37 cellular contexts compared by ENCODE assay signal in the genomic region with DNA sequence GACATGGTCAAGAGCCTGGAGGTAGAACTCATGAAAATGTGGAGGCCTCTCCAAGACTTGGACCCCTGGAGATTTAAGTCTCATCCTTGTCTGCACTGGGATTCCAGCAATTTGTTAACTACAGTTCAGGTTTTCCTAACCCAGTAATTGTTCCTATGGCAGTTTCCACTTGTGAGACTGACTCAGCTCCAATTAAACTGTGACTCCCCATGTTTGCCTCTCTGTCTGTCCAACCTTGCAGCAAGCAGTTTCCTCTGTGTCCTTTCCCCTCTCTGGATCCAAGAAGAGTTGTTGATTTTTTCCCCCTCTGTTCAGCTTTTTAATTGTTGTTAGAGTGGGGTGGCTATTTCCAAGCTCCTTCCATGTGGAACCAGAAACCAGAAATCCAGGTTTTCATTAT. TPM values are rescaled to one million over a fixed set of nuclear protein-coding genes. Genes with fewer than 3 reads are reported as not detected.
"Had no signal": no experiment of that assay in that cellular context is flagged by ENCODE, and none has a peak within 500 bp of the region (broad histone marks: within the 10 kb centered on the region; RNA-seq: fewer than 3 reads in every experiment).

No MANE protein-coding gene starts in this region.

- H3K4me1 ChIP-seq: ascending aorta, breast epithelium, SJCRH30 had no signal

- DNase-seq: activated B cell treated with CpG ODN at 0.5 μM for 24 hours; activated CD4-positive, alpha-beta memory T cell treated with anti-CD3 and anti-CD28 coated beads, Interleukin-2, amount 10 ng/mL, durations not matched to agents 7 days and 5 days; activated CD4-positive, alpha-beta T cell treated with anti-CD3 and anti-CD28 coated beads for 4 hours; activated CD4-positive, CD25-positive, alpha-beta regulatory T cell treated with anti-CD3 and anti-CD28 coated beads, Interleukin-2, amount 50 U/mL, for 72 hours; activated effector memory CD4-positive, alpha-beta T cell treated with anti-CD3 and anti-CD28 coated beads, Interleukin-2, amount 50 U/mL, for 16 hours; activated naive CD4-positive, alpha-beta T cell; activated naive CD4-positive, alpha-beta T cell treated with anti-CD3 and anti-CD28 coated beads, Interleukin-2, amount 50 U/mL, for 16 hours; activated naive CD8-positive, alpha-beta T cell treated with anti-CD3 and anti-CD28 coated beads for 36 hours; activated T-cell treated with anti-CD3 and anti-CD28 coated beads, Interleukin-2, amount 50 U/mL, for 1 hour; activated T-cell treated with anti-CD3 and anti-CD28 coated beads, Interleukin-2, amount 50 U/mL, for 72 hours; amygdala; caudate nucleus; cerebellar nuclear complex; NCI-H1092 treated with DMSO at 0.1 percent for 48 hours; NCI-H1417; NCI-H146; NCI-H187; NCI-H2029 treated with DMSO at 0.1 percent for 48 hours; NCI-H2107; NCI-H2171; NCI-H2227 treated with DMSO at 0.1 percent for 48 hours; NCI-H446; NCI-H510A treated with DMSO at 0.1 percent for 48 hours; NCI-H526 treated with DMSO at 0.1 percent for 48 hours; NCI-H82; SHP77; SJCRH30; SK-N-SH had no signal

- H3K9me3 ChIP-seq: ascending aorta, breast epithelium, SJCRH30, SK-N-SH had no signal

- H3K9ac ChIP-seq: KMS-11, SK-N-SH had no signal

- H3K4me1 Mint-ChIP-seq: activated CD4-positive, alpha-beta memory T cell treated with anti-CD3 and anti-CD28 coated beads, Interleukin-2, amount 10 ng/mL, durations not matched to agents 7 days and 5 days; activated naive CD8-positive, alpha-beta T cell treated with anti-CD3 and anti-CD28 coated beads for 36 hours; activated T-helper 17 cell treated with anti-CD3 and anti-CD28 coated beads, Interleukin-2, amount 50 U/mL, for 72 hours had no signal

- H3K36me3 ChIP-seq: ascending aorta, breast epithelium, SJCRH30 had no signal

- H3K4me3 ChIP-seq: ascending aorta, breast epithelium, SJCRH30 had no signal

- H3K27me3 ChIP-seq: ascending aorta, breast epithelium, SJCRH30 had no signal

- H3K9me3 Mint-ChIP-seq: activated B cell treated with CpG ODN at 0.5 μM for 24 hours; activated CD4-positive, alpha-beta memory T cell treated with anti-CD3 and anti-CD28 coated beads, Interleukin-2, amount 10 ng/mL, durations not matched to agents 7 days and 5 days; activated T-helper 17 cell treated with anti-CD3 and anti-CD28 coated beads, Interleukin-2, amount 50 U/mL, for 72 hours; T-helper 1 cell treated with Interleukin-12 subunit alpha and Interleukin-12 subunit beta and Interleukin-4 antibody, amounts not matched to agents 30 μg/mL and 1 μg/mL, for 36 hours; T-helper 2 cell treated with Interferon-gamma antibody and Interleukin-4, amounts not matched to agents 5 μg/mL and 100 μg/mL, for 36 hours had no signal

- H3K4me3 Mint-ChIP-seq: activated B cell treated with CpG ODN at 0.5 μM for 24 hours; activated CD4-positive, alpha-beta memory T cell treated with anti-CD3 and anti-CD28 coated beads, Interleukin-2, amount 10 ng/mL, durations not matched to agents 7 days and 5 days; activated naive CD8-positive, alpha-beta T cell treated with anti-CD3 and anti-CD28 coated beads for 36 hours; activated T-cell treated with anti-CD3 and anti-CD28 coated beads, Interleukin-2, amount 50 U/mL, for 72 hours; activated T-helper 17 cell treated with anti-CD3 and anti-CD28 coated beads, Interleukin-2, amount 50 U/mL, for 72 hours; T-helper 1 cell treated with Interleukin-12 subunit alpha and Interleukin-12 subunit beta and Interleukin-4 antibody, amounts not matched to agents 30 μg/mL and 1 μg/mL, for 36 hours; T-helper 2 cell treated with Interferon-gamma antibody and Interleukin-4, amounts not matched to agents 5 μg/mL and 100 μg/mL, for 36 hours had no signal

- ATAC-seq: activated T-cell treated with anti-CD3 and anti-CD28 coated beads, Interleukin-2, amount 50 U/mL, for 72 hours; activated T-helper 17 cell treated with anti-CD3 and anti-CD28 coated beads, Interleukin-2, amount 50 U/mL, for 72 hours; Panc1 had no signal

- H3K4me2 ChIP-seq: KMS-11, SK-N-SH had no signal

- FAIRE-seq: TTC549 had no signal

- H3K27ac Mint-ChIP-seq: activated B cell treated with CpG ODN at 0.5 μM for 24 hours; activated CD4-positive, alpha-beta memory T cell treated with anti-CD3 and anti-CD28 coated beads, Interleukin-2, amount 10 ng/mL, durations not matched to agents 7 days and 5 days; activated naive CD8-positive, alpha-beta T cell treated with anti-CD3 and anti-CD28 coated beads for 36 hours; activated T-cell treated with anti-CD3 and anti-CD28 coated beads, Interleukin-2, amount 50 U/mL, for 72 hours; activated T-helper 17 cell treated with anti-CD3 and anti-CD28 coated beads, Interleukin-2, amount 50 U/mL, for 72 hours; T-helper 1 cell treated with Interleukin-12 subunit alpha and Interleukin-12 subunit beta and Interleukin-4 antibody, amounts not matched to agents 30 μg/mL and 1 μg/mL, for 36 hours; T-helper 2 cell treated with Interferon-gamma antibody and Interleukin-4, amounts not matched to agents 5 μg/mL and 100 μg/mL, for 36 hours had no signal

- H3K27ac ChIP-seq: ascending aorta, KMS-11, SJCRH30 had no signal

RNA-seq across cellular contexts. Expression of gene ARHGAP20, which starts 16.2 kb away (rescaled TPM):
- total RNA-seq: activated CD8-positive, alpha-beta memory T cell treated with anti-CD3 and anti-CD28 coated beads for 36 hours; activated T-helper 17 cell treated with anti-CD3 and anti-CD28 coated beads, Interleukin-2, amount 50 U/mL, for 72 hours; SJCRH30 had no signal
